ENCODE assay signal across 28 cellular contexts in the genomic region with DNA sequence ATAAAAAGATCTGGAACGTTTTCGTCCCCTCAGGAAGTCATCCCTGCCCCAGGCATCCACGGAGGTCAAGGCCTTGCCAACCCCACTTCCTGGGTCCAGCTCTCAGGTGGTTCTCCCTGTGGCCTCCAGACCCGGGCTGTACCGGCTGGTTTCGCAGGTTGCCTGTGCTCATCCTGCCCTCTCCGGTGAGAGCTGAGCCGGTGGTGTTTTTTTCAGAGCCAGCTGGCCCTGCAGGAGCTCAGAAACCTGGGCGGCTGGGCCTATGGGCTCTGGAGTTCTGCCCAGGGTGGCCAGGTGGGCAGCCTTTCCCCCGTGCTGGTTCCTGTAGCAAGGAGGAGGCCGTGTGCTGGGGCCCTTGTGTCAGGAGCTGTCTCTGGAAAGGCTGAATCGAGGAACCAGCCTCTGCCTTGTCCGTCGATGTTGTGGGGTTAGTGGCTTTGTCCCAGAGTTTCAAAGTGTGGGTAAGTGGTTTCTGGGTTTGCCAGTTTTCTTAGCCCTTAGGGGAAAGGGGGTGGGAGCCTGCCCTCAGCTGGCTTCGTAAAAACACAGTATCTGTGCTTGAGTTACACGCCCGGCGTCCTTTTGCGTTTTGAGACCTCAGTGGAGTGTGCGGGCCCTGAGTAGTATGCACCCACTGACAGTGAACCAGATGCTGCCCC. TPM values are rescaled to one million over a fixed set of nuclear protein-coding genes. Genes with fewer than 3 reads are reported as not detected.
"Had no signal": no experiment of that assay in that cellular context is flagged by ENCODE, and none has a peak within 500 bp of the region (broad histone marks: within the 10 kb centered on the region; RNA-seq: fewer than 3 reads in every experiment).

No MANE protein-coding gene starts in this region.

- DNase-seq: activated B cell treated with CpG ODN at 0.5 μM for 24 hours; activated CD4-positive, alpha-beta memory T cell treated with anti-CD3 and anti-CD28 coated beads for 36 hours; activated CD4-positive, alpha-beta T cell treated with anti-CD3 and anti-CD28 coated beads for 1 hour; activated CD4-positive, alpha-beta T cell treated with anti-CD3 and anti-CD28 coated beads, Interleukin-2, amount 10 ng/mL, durations not matched to agents 24 days and 14 days; activated CD8-positive, alpha-beta memory T cell treated with anti-CD3 and anti-CD28 coated beads, Interleukin-2, amount 50 U/mL, for 4 hours; activated effector memory CD4-positive, alpha-beta T cell treated with anti-CD3 and anti-CD28 coated beads, Interleukin-2, amount 50 U/mL, for 16 hours; activated naive CD4-positive, alpha-beta T cell treated with Interleukin-2 at 50 U/mL for 16 hours; activated naive CD8-positive, alpha-beta T cell treated with anti-CD3 and anti-CD28 coated beads, Interleukin-2, amount 50 U/mL, for 24 hours; amniotic stem cell; central memory CD4-positive, alpha-beta T cell; KG1; NCI-H1048; NCI-H1417; NCI-H2029; NCI-H2107; NCI-H510A treated with DMSO at 0.1 percent for 48 hours; NCI-H69; PC-9; T-cell; T-helper 2 cell; T1000 had no signal

- H3K27ac Mint-ChIP-seq: activated B cell treated with CpG ODN at 0.5 μM for 24 hours; activated CD4-positive, alpha-beta memory T cell treated with anti-CD3 and anti-CD28 coated beads for 36 hours; activated CD4-positive, alpha-beta T cell treated with anti-CD3 and anti-CD28 coated beads, Interleukin-2, amount 10 ng/mL, durations not matched to agents 24 days and 14 days; activated naive CD8-positive, alpha-beta T cell treated with anti-CD3 and anti-CD28 coated beads, Interleukin-2, amount 50 U/mL, for 24 hours; activated T-helper 1 cell treated with anti-CD3 and anti-CD28 coated beads, Interleukin-12 subunit alpha, Interleukin-12 subunit beta, Interleukin-2, Interleukin-4 antibody, amounts not matched to agents 30 ng/mL and 10 ng/mL and 1 ng/mL, durations not matched to agents 14 hours and 24 hours and 36 hours had no signal

- H3K9me3 Mint-ChIP-seq: activated T-helper 1 cell treated with anti-CD3 and anti-CD28 coated beads, Interleukin-12 subunit alpha, Interleukin-12 subunit beta, Interleukin-2, Interleukin-4 antibody, amounts not matched to agents 30 ng/mL and 10 ng/mL and 1 ng/mL, durations not matched to agents 14 hours and 24 hours and 36 hours; T-cell had no signal

- H3K27me3 Mint-ChIP-seq: activated B cell treated with CpG ODN at 0.5 μM for 24 hours; activated CD4-positive, alpha-beta memory T cell treated with anti-CD3 and anti-CD28 coated beads for 36 hours; activated CD4-positive, alpha-beta T cell treated with anti-CD3 and anti-CD28 coated beads, Interleukin-2, amount 10 ng/mL, durations not matched to agents 24 days and 14 days; activated naive CD8-positive, alpha-beta T cell treated with anti-CD3 and anti-CD28 coated beads, Interleukin-2, amount 50 U/mL, for 24 hours; T-cell had no signal

- ATAC-seq: activated naive CD4-positive, alpha-beta T cell treated with anti-CD3 and anti-CD28 coated beads, Interleukin-2, amount 50 U/mL, for 72 hours; activated naive CD8-positive, alpha-beta T cell treated with anti-CD3 and anti-CD28 coated beads, Interleukin-2, amount 50 U/mL, for 24 hours; body of pancreas; T-cell had no signal

- H3K4me3 Mint-ChIP-seq: activated B cell treated with CpG ODN at 0.5 μM for 24 hours; activated CD4-positive, alpha-beta memory T cell treated with anti-CD3 and anti-CD28 coated beads for 36 hours; activated CD4-positive, alpha-beta T cell treated with anti-CD3 and anti-CD28 coated beads, Interleukin-2, amount 10 ng/mL, durations not matched to agents 24 days and 14 days; activated naive CD8-positive, alpha-beta T cell treated with anti-CD3 and anti-CD28 coated beads, Interleukin-2, amount 50 U/mL, for 24 hours; activated T-helper 1 cell treated with anti-CD3 and anti-CD28 coated beads, Interleukin-12 subunit alpha, Interleukin-12 subunit beta, Interleukin-2, Interleukin-4 antibody, amounts not matched to agents 30 ng/mL and 10 ng/mL and 1 ng/mL, durations not matched to agents 14 hours and 24 hours and 36 hours; T-cell had no signal

RNA-seq across cellular contexts. Expression of gene C16orf90, which starts 23.6 kb away (rescaled TPM):
- total RNA-seq: activated B cell treated with CpG ODN at 0.5 μM for 24 hours; activated CD4-positive, alpha-beta memory T cell treated with anti-CD3 and anti-CD28 coated beads for 36 hours; activated CD4-positive, alpha-beta T cell treated with anti-CD3 and anti-CD28 coated beads, Interleukin-2, amount 10 ng/mL, durations not matched to agents 24 days and 14 days; activated T-helper 1 cell treated with anti-CD3 and anti-CD28 coated beads, Interleukin-12 subunit alpha, Interleukin-12 subunit beta, Interleukin-2, Interleukin-4 antibody, amounts not matched to agents 30 ng/mL and 10 ng/mL and 1 ng/mL, durations not matched to agents 14 hours and 24 hours and 36 hours; ascending aorta; body of pancreas; bronchial epithelial cell; LHCN-M2; M059J; PC-9; T-cell had no signal
